In genomic region chr17:77461277-77462057, GRCh38 we compare ENCODE assay signal across 12 cellular contexts.
DNase-seq lines count a peak whose midpoint lies in the region; ATAC-seq and TF ChIP-seq lines count a peak whose summit lies in the region.
"Had no signal": no experiment of that assay in that cellular context is flagged by ENCODE, and none has a peak within 500 bp of the region (broad histone marks: within the 10 kb centered on the region; RNA-seq: fewer than 3 reads in every experiment).

No MANE protein-coding gene starts in this region.

- H3K36me3 Mint-ChIP-seq in immature natural killer cell = peaks cover 0 to 4% (median 3%) of the 10 kb centered on the region in 3 donors

- peaks cover 2 to 19% (median 8%) of the 10 kb centered on the region in 3 donors for H3K27me3 Mint-ChIP-seq in immature natural killer cell (ENCODE audit: low read depth in 3 of 3)

- no peak for TF ChIP-seq CTCF in VCaP (conservative IDR thresholded peaks at IDR 0.05)

- peak overlapping the region; percentile 62 to 92 (median 77) for H3K4me3 Mint-ChIP-seq in immature natural killer cell

- H3K27ac Mint-ChIP-seq in immature natural killer cell = peak overlapping the region; percentile 95 to 99 (median 97)

- H3K9me3 Mint-ChIP-seq in immature natural killer cell = peaks cover 0 to 3% (median 0%) of the 10 kb centered on the region in 6 donors

- H3K27ac ChIP-seq in VCaP = peak overlapping the region; percentile 80
- H3K27ac ChIP-seq: 22Rv1 had no signal

- peaks cover 95 to 96% of the 10 kb centered on the region in 2 donors for H3K4me1 Mint-ChIP-seq in immature natural killer cell

- no peak for ATAC-seq in GM21529 (IDR thresholded peaks at IDR 0.05; ENCODE audit: unreplicated experiment)

- DNase-seq in NCI-H1092 treated with DMSO at 0.1 percent for 48 hours (lab: John Stamatoyannopoulos, UW) (peak; percentile 18), NCI-H1092 (lab: John Stamatoyannopoulos, UW) (no peak), immature natural killer cell (no peak), T-helper 9 cell (no peak), NCI-H1436 (lab: John Stamatoyannopoulos, UW) (no peak)
- peak; percentile 38 for DNase-seq in stimulated activated CD8-positive, alpha-beta memory T cell treated with anti-CD3 and anti-CD28 coated beads, Interleukin-4, amount 100 ng/mL, for 48 hours
- DNase-seq: brain microvascular endothelial cell; NCI-H510A; stimulated activated naive CD4-positive, alpha-beta T cell treated with Interleukin-2 at 50 U/mL for 16 hours had no signal

Comparison
In these comparisons a context has a peak if more than half of its experiments do, and no peak if none do; other contexts are left out.
1. DNase-seq: peak in NCI-H1092 treated with DMSO at 0.1 percent for 48 hours (single experiment) and stimulated activated CD8-positive, alpha-beta memory T cell treated with anti-CD3 and anti-CD28 coated beads, Interleukin-4, amount 100 ng/mL, for 48 hours (single experiment); none in NCI-H1092 (single experiment), immature natural killer cell (0 of 3), T-helper 9 cell (single experiment) and NCI-H1436 (single experiment).